1 cellular context compared by ENCODE assay signal in the genomic region with DNA sequence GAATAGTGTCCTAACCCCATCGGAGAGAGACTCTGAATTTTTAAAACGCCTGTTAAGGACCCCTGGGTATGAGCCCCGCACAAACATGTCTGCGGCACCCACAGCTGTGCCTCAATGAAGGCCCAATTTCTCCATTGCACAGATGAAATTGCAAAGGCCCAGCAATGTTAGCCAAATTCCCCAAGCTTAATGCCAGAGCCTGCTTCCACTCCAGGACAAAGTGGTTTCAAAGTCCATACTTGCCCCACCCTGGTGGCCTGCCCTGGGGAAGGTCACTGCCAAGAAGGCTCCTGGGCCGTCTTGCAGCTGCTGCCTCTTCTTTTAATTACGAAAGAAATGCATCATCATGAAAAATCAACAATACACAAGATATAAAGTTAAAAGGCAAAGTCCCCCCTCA.
TF ChIP-seq lines count a peak whose summit lies in the region.

No MANE protein-coding gene starts in this region.

TF ChIP-seq in WTC11, 78 proteins besides CTCF, POLR2A, EP300 and RAD21 (continued from another document):
- TF ChIP-seq, protein P1, sequence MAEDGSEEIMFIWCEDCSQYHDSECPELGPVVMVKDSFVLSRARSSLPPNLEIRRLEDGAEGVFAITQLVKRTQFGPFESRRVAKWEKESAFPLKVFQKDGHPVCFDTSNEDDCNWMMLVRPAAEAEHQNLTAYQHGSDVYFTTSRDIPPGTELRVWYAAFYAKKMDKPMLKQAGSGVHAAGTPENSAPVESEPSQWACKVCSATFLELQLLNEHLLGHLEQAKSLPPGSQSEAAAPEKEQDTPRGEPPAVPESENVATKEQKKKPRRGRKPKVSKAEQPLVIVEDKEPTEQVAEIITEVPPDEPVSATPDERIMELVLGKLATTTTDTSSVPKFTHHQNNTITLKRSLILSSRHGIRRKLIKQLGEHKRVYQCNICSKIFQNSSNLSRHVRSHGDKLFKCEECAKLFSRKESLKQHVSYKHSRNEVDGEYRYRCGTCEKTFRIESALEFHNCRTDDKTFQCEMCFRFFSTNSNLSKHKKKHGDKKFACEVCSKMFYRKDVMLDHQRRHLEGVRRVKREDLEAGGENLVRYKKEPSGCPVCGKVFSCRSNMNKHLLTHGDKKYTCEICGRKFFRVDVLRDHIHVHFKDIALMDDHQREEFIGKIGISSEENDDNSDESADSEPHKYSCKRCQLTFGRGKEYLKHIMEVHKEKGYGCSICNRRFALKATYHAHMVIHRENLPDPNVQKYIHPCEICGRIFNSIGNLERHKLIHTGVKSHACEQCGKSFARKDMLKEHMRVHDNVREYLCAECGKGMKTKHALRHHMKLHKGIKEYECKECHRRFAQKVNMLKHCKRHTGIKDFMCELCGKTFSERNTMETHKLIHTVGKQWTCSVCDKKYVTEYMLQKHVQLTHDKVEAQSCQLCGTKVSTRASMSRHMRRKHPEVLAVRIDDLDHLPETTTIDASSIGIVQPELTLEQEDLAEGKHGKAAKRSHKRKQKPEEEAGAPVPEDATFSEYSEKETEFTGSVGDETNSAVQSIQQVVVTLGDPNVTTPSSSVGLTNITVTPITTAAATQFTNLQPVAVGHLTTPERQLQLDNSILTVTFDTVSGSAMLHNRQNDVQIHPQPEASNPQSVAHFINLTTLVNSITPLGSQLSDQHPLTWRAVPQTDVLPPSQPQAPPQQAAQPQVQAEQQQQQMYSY (CRISPR knock-in tag; IDR thresholded peaks at IDR 0.05) = no peak
- TF ChIP-seq, protein P2, sequence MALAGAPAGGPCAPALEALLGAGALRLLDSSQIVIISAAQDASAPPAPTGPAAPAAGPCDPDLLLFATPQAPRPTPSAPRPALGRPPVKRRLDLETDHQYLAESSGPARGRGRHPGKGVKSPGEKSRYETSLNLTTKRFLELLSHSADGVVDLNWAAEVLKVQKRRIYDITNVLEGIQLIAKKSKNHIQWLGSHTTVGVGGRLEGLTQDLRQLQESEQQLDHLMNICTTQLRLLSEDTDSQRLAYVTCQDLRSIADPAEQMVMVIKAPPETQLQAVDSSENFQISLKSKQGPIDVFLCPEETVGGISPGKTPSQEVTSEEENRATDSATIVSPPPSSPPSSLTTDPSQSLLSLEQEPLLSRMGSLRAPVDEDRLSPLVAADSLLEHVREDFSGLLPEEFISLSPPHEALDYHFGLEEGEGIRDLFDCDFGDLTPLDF (CRISPR knock-in tag; IDR thresholded peaks at IDR 0.05) = no peak
- TF ChIP-seq RORB (CRISPR knock-in tag; IDR thresholded peaks at IDR 0.05) = no peak
- TF ChIP-seq, protein P3, sequence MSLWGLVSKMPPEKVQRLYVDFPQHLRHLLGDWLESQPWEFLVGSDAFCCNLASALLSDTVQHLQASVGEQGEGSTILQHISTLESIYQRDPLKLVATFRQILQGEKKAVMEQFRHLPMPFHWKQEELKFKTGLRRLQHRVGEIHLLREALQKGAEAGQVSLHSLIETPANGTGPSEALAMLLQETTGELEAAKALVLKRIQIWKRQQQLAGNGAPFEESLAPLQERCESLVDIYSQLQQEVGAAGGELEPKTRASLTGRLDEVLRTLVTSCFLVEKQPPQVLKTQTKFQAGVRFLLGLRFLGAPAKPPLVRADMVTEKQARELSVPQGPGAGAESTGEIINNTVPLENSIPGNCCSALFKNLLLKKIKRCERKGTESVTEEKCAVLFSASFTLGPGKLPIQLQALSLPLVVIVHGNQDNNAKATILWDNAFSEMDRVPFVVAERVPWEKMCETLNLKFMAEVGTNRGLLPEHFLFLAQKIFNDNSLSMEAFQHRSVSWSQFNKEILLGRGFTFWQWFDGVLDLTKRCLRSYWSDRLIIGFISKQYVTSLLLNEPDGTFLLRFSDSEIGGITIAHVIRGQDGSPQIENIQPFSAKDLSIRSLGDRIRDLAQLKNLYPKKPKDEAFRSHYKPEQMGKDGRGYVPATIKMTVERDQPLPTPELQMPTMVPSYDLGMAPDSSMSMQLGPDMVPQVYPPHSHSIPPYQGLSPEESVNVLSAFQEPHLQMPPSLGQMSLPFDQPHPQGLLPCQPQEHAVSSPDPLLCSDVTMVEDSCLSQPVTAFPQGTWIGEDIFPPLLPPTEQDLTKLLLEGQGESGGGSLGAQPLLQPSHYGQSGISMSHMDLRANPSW (CRISPR knock-in tag; conservative IDR thresholded peaks at IDR 0.05; ENCODE audit: low read depth) = no peak
